Comparison of ENCODE assay signal across 8 cellular contexts in the genomic region with DNA sequence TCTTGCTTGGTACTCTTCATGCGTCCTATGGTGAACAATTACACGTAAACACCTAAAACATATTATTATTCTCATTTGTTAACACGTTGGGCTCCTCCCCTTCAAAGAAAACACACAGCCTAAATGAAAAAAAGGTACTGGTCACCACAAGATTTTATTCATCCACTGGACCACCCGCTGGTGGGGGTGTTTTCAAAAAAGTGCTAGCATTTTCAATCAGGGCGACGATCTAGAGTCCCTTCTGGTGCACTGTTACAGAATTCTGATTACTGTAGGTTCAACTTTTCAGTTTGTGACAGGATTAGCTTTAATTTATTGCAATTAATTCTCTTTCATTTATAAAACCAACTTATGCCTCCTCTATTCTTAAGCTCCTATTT. TPM values are rescaled to one million over a fixed set of nuclear protein-coding genes. Genes with fewer than 3 reads are reported as not detected.
DNase-seq lines count a peak whose midpoint lies in the region; ATAC-seq and TF ChIP-seq lines count a peak whose summit lies in the region.

No MANE protein-coding gene starts in this region.

- H3K4me3 ChIP-seq in iPS-15b (ENCODE audit: low read depth, low read length) (peak overlapping the region; percentile 94), smooth muscle cell (peak overlapping the region; percentile 92)

- peak overlapping the region; percentile 99 for H3K4me2 ChIP-seq in smooth muscle cell

- peaks cover 20% of the 10 kb centered on the region for H3K79me2 ChIP-seq in smooth muscle cell (ENCODE audit: low read depth)

- peaks cover 12% of the 10 kb centered on the region for H3K27me3 Mint-ChIP-seq in activated T-cell treated with anti-CD3 and anti-CD28 coated beads, Interleukin-2, amount 50 U/mL, for 72 hours (ENCODE audit: low read depth)

- under 1% methylated on average over 6 of the region's 6 CpGs for WGBS in smooth muscle cell (ENCODE audit: low lambda C conversion rate)

- peak overlapping the region; percentile 99 to 100 for H3K4me3 Mint-ChIP-seq in activated T-cell treated with anti-CD3 and anti-CD28 coated beads, Interleukin-2, amount 50 U/mL, for 72 hours

- H3K27me3 ChIP-seq in iPS-15b (ENCODE audit: control insufficient read depth, insufficient read depth, low read length), result no peaks in the 10 kb centered on the region
- no peaks in the 10 kb centered on the region for H3K27me3 ChIP-seq in smooth muscle cell (ENCODE audit: low read depth)

- peaks cover 30% of the 10 kb centered on the region for H3K4me1 Mint-ChIP-seq in activated T-cell treated with anti-CD3 and anti-CD28 coated beads, Interleukin-2, amount 50 U/mL, for 72 hours (ENCODE audit: low read depth)

- H3K27ac Mint-ChIP-seq in activated T-cell treated with anti-CD3 and anti-CD28 coated beads, Interleukin-2, amount 50 U/mL, for 72 hours, result peak overlapping the region; percentile 100

- H3K9ac ChIP-seq in iPS-15b (ENCODE audit: low read depth, low read length) (peak overlapping the region; percentile 100), smooth muscle cell (ENCODE audit: low read depth) (peak overlapping the region; percentile 97)

- no peaks in the 10 kb centered on the region for H3K36me3 ChIP-seq in iPS-15b (ENCODE audit: control insufficient read depth, insufficient read depth, low read length)
- peaks cover 13% of the 10 kb centered on the region for H3K36me3 ChIP-seq in smooth muscle cell (ENCODE audit: low read depth)

- peak overlapping the region; percentile 92 for H3K27ac ChIP-seq in smooth muscle cell (ENCODE audit: low read depth)

- intact Hi-C loops in Right ventricle myocardium superior (cut with DNase I) (loop anchor here (5.0 kb wide), 1 partner anchor 139 kb away; no protein-coding TSS in a partner anchor), cardiac septum (cut with DNase I) (loop anchor here (5.0 to 10.0 kb wide), 3 partner anchors 112 to 246 kb away; partner anchors contain the start of gene YBX3)

- no peaks in the 10 kb centered on the region for H4K20me1 ChIP-seq in smooth muscle cell (ENCODE audit: low read depth)

- no peaks in the 10 kb centered on the region for H3K9me3 ChIP-seq in iPS-15b (ENCODE audit: control insufficient read depth, insufficient read depth, low read length)
- no peaks in the 10 kb centered on the region for H3K9me3 ChIP-seq in smooth muscle cell (replicated peaks; ENCODE audit: low read depth)

- no peaks in the 10 kb centered on the region for H3K4me1 ChIP-seq in iPS-15b (ENCODE audit: control insufficient read depth, insufficient read depth, low read length)
- peaks cover 16% of the 10 kb centered on the region for H3K4me1 ChIP-seq in smooth muscle cell (ENCODE audit: low read depth)

- peak; percentile 6 for ATAC-seq in Right ventricle myocardium superior (ENCODE audit: poor library complexity)
- ATAC-seq in HG03432 (IDR thresholded peaks at IDR 0.05; ENCODE audit: unreplicated experiment), result peak; percentile 9
- ATAC-seq in activated T-cell treated with anti-CD3 and anti-CD28 coated beads, Interleukin-2, amount 50 U/mL, for 72 hours (replicated peaks in 1 of 2), result peak in 1 of 2 donors; percentile 3
- ATAC-seq in HG02798 (IDR thresholded peaks at IDR 0.05; ENCODE audit: poor library complexity, unreplicated experiment), result no peak

- no peaks in the 10 kb centered on the region for H3K9me3 Mint-ChIP-seq in activated T-cell treated with anti-CD3 and anti-CD28 coated beads, Interleukin-2, amount 50 U/mL, for 72 hours

- DNase-seq in Right ventricle myocardium superior (no peak), cardiac septum (ENCODE audit: low spot score) (no peak), smooth muscle cell (lab: John Stamatoyannopoulos, UW; ENCODE audit: unreplicated experiment) (no peak), NCI-H128 (lab: John Stamatoyannopoulos, UW; ENCODE audit: unreplicated experiment) (no peak)
- DNase-seq in activated T-cell treated with anti-CD3 and anti-CD28 coated beads, Interleukin-2, amount 50 U/mL, for 72 hours, result no peak

- no peak for TF ChIP-seq CTCF in smooth muscle cell (IDR thresholded peaks at IDR 0.05; ENCODE audit: borderline replicate concordance, insufficient read depth, poor library complexity, severe bottlenecking)

- H2AFZ ChIP-seq in smooth muscle cell (ENCODE audit: low read depth), result peak overlapping the region; percentile 94

- H3F3A ChIP-seq in smooth muscle cell (ENCODE audit: low read depth), result no peaks in the 10 kb centered on the region

- peaks cover 7 to 27% of the 10 kb centered on the region in 2 donors for H3K36me3 Mint-ChIP-seq in activated T-cell treated with anti-CD3 and anti-CD28 coated beads, Interleukin-2, amount 50 U/mL, for 72 hours (ENCODE audit: insufficient read depth in 2 of 2)

RNA-seq across cellular contexts. Expression of gene MAGOHB, which starts 0.5 kb away (rescaled TPM):
- total RNA-seq in Right ventricle myocardium superior (14.0 TPM), cardiac septum (11.7 TPM), smooth muscle cell (24.0 and 40.1 TPM in 2 replicates)
- total RNA-seq in activated T-cell treated with anti-CD3 and anti-CD28 coated beads, Interleukin-2, amount 50 U/mL, for 72 hours, result 10 to 100 TPM; 42.7 to 52.5 TPM
- polyA plus RNA-seq in smooth muscle cell, result 62.2 and 68.4 TPM in 2 replicates
